ENCODE assay signal across 2 cellular contexts in genomic region chr15:60392601-60392985, GRCh38.
TF ChIP-seq lines count a peak whose summit lies in the region.

No MANE protein-coding gene starts in this region.

TF ChIP-seq in A549, 52 proteins besides CTCF, POLR2A, EP300 and RAD21 (continued from another document):
- TF ChIP-seq ELK1 (IDR thresholded peaks at IDR 0.05; ENCODE audit: low read depth, low read length) (no peak), ESRRA (IDR thresholded peaks at IDR 0.05; ENCODE audit: borderline replicate concordance, low read length) (no peak), SMC3 (IDR thresholded peaks at IDR 0.05) (no peak), CBX8 (IDR thresholded peaks at IDR 0.05) (no peak), RCOR1 (IDR thresholded peaks at IDR 0.05; ENCODE audit: low read depth, low read length) (no peak), CHD2 (IDR thresholded peaks at IDR 0.05; ENCODE audit: low read length, partially characterized antibody) (no peak), NFE2L2 (conservative IDR thresholded peaks at IDR 0.05; ENCODE audit: low read length) (no peak)

TF ChIP-seq in HCT116, 20 proteins besides CTCF, POLR2A, EP300 and RAD21 (continued from another document):
- no peak for TF ChIP-seq CBX3 (IDR thresholded peaks at IDR 0.05; ENCODE audit: low read depth)
- no peak for TF ChIP-seq JUND (IDR thresholded peaks at IDR 0.05)
- TF ChIP-seq ATF3 (IDR thresholded peaks at IDR 0.05): no peak
- TF ChIP-seq MAX (IDR thresholded peaks at IDR 0.05): no peak
- no peak for TF ChIP-seq POLR2AphosphoS5 (IDR thresholded peaks at IDR 0.05; ENCODE audit: low read depth, low read length)
- no peak for TF ChIP-seq CEBPB (IDR thresholded peaks at IDR 0.05; ENCODE audit: low read depth)
- no peak for TF ChIP-seq YY1 (IDR thresholded peaks at IDR 0.05; ENCODE audit: extremely low read depth, insufficient replicate concordance, low read depth, low read length)
- TF ChIP-seq EGR1 (IDR thresholded peaks at IDR 0.05; ENCODE audit: low read depth): no peak
- no peak for TF ChIP-seq SRF (IDR thresholded peaks at IDR 0.05; ENCODE audit: low read depth)
- TF ChIP-seq SIN3A (IDR thresholded peaks at IDR 0.05; ENCODE audit: low read depth): no peak
- no peak for TF ChIP-seq ZFX (IDR thresholded peaks at IDR 0.05)
- no peak for TF ChIP-seq SP1 (IDR thresholded peaks at IDR 0.05; ENCODE audit: low read depth)
- no peak for TF ChIP-seq EZH2 (IDR thresholded peaks at IDR 0.05)
- TF ChIP-seq ELF1 (IDR thresholded peaks at IDR 0.05; ENCODE audit: borderline replicate concordance, low read depth): no peak
- no peak for TF ChIP-seq EZH2phosphoT487 (IDR thresholded peaks at IDR 0.05; ENCODE audit: borderline replicate concordance)
- no peak for TF ChIP-seq ZBTB33 (IDR thresholded peaks at IDR 0.05; ENCODE audit: extremely low read depth, insufficient replicate concordance, low read length)
